ENCODE assay signal across 18 cellular contexts in the genomic region with DNA sequence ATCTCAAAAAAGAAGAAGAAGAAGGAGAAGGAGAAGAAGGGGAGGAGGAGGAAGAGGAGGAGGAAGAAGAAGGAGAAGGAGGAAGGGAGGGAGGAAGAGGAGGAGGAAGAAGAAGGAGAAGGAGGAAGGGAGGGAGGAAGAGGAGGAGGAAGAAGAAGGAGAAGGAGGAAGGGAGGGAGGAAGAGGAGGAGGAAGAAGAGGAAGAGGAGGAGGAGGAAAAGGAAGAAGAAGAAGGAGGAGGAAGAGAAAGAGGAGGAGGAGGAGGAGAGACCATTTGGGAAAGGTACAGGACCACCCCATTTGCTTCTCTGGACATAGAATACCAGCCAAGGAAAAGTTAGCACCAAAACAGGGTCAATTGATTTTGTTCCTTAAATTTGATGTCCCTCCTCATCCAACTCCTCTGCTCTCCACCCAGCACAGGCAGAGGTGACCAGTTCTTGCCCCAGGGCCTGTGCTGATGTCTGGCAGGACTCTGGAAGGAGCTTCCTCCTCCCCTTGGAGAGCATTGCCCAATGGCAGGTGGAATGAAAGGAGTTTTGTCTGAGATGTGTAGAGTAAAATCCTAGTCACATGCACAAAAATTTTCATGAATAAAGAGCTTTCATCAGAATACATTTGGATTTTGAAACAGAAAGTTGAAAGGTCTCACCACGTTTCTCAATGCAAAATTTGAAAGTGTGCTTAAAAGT.
"Had no signal": no experiment of that assay in that cellular context is flagged by ENCODE, and none has a peak within 500 bp of the region (broad histone marks: within the 10 kb centered on the region; RNA-seq: fewer than 3 reads in every experiment).

No MANE protein-coding gene starts in this region.

- H3K27ac Mint-ChIP-seq: activated CD8-positive, alpha-beta memory T cell treated with anti-CD3 and anti-CD28 coated beads, Interleukin-2, amount 10 ng/mL, durations not matched to agents 7 days and 5 days; natural killer cell treated with Interleukin-12 subunit alpha and Interleukin-12 subunit beta and Interleukin-15 and Interleukin-18, amount 100 ng/mL, for 72 hours had no signal

- H3K4me3 Mint-ChIP-seq: activated CD8-positive, alpha-beta memory T cell treated with anti-CD3 and anti-CD28 coated beads, Interleukin-2, amount 10 ng/mL, durations not matched to agents 7 days and 5 days; natural killer cell treated with Interleukin-12 subunit alpha and Interleukin-12 subunit beta and Interleukin-15 and Interleukin-18, amount 100 ng/mL, for 72 hours had no signal

- H3K4me1 ChIP-seq: right atrium auricular region, tibial nerve, vagina had no signal

- H3K27ac ChIP-seq: right atrium auricular region, skin epidermis, tibial nerve, vagina had no signal

- H3K36me3 ChIP-seq: cardiac muscle cell, right atrium auricular region, tibial nerve, vagina had no signal

- H3K9me3 ChIP-seq: right atrium auricular region, vagina had no signal

- H3K4me3 ChIP-seq: cardiac muscle cell, right atrium auricular region, skin epidermis, tibial nerve, vagina had no signal

- H3K36me3 Mint-ChIP-seq: activated CD8-positive, alpha-beta memory T cell treated with anti-CD3 and anti-CD28 coated beads, Interleukin-2, amount 10 ng/mL, durations not matched to agents 7 days and 5 days; natural killer cell treated with Interleukin-12 subunit alpha and Interleukin-12 subunit beta and Interleukin-15 and Interleukin-18, amount 100 ng/mL, for 72 hours had no signal

- H3K27me3 ChIP-seq: cardiac muscle cell, right atrium auricular region, tibial nerve, vagina had no signal

- DNase-seq: activated CD4-positive, alpha-beta T cell treated with anti-CD3 and anti-CD28 coated beads for 1 hour; activated CD4-positive, alpha-beta T cell treated with anti-CD3 and anti-CD28 coated beads, Interleukin-2, amount 50 U/mL, for 4 hours; activated CD8-positive, alpha-beta memory T cell treated with anti-CD3 and anti-CD28 coated beads, Interleukin-2, amount 10 ng/mL, durations not matched to agents 7 days and 5 days; activated naive CD4-positive, alpha-beta T cell treated with anti-CD3 and anti-CD28 coated beads, Interleukin-2, amount 50 U/mL, for 16 hours; activated T-cell treated with anti-CD3 and anti-CD28 coated beads, Interleukin-2, amount 50 U/mL, for 1 hour; head of caudate nucleus; nucleus accumbens; posterior cingulate gyrus; stimulated activated CD4-positive, alpha-beta T cell treated with anti-CD3 and anti-CD28 coated beads, Interleukin-15, amount 100 ng/mL, for 24 hours; stimulated activated CD4-positive, alpha-beta T cell treated with anti-CD3 and anti-CD28 coated beads, Interleukin-4, amount 100 ng/mL, for 24 hours; stimulated activated naive CD4-positive, alpha-beta T cell; substantia nigra had no signal

- ATAC-seq: activated CD8-positive, alpha-beta memory T cell treated with anti-CD3 and anti-CD28 coated beads, Interleukin-2, amount 10 ng/mL, durations not matched to agents 7 days and 5 days; natural killer cell treated with Interleukin-12 subunit alpha and Interleukin-12 subunit beta and Interleukin-15 and Interleukin-18, amount 100 ng/mL, for 72 hours had no signal

- H3K9me3 Mint-ChIP-seq: natural killer cell treated with Interleukin-12 subunit alpha and Interleukin-12 subunit beta and Interleukin-15 and Interleukin-18, amount 100 ng/mL, for 72 hours had no signal
